In the genomic region with DNA sequence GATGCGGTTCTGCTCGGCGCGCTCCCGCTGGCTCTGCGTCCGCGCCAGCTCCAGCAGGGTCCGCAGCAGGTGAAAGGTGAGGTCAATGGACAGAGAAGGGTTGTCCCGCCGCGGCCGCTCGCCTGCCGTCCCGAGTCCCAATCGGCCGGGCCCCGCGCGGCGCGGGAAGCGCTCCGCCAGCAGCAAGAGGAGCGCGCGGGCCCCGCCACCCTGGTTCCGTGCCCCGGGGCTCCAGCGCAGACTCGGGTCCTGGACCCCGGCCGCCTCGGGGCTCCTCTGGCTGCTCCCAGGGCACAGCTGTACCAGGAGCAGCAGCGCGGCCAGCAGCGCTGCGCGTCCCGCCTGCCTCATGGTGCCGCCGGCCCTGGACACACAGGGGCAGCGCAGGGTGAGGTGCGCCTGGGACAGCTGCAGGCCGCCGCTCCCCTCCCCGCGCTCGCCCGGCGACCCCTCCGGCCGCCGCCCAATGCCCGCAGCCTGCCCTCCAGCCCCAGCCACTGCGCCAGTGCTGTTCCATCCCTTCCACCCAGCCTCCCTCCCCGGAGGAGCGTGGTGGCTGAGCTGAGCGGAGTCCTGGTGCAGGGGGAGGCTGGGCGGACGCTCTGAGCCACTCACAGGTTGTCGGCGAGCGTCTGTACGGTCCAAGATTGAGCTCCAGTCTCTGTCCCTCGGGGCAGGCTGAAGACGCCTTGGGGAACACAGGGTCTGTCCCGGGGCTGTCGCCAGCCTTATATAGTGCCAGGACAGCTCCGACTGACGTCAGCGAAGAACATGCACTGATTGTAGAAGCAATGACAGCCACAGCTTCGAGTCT, we compare ENCODE assay signal across 9 cellular contexts. TPM values are rescaled to one million over a fixed set of nuclear protein-coding genes. Genes with fewer than 3 reads are reported as not detected.
DNase-seq lines count a peak whose midpoint lies in the region; ATAC-seq and TF ChIP-seq lines count a peak whose summit lies in the region.
"Had no signal": no experiment of that assay in that cellular context is flagged by ENCODE, and none has a peak within 500 bp of the region (broad histone marks: within the 10 kb centered on the region; RNA-seq: fewer than 3 reads in every experiment).

No MANE protein-coding gene starts in this region.

- peak overlapping the region; percentile 63 for H3K4me3 Mint-ChIP-seq in natural killer cell

- peaks cover 0 to 12% of the 10 kb centered on the region in 2 donors for H3K4me1 Mint-ChIP-seq in natural killer cell

- no peak for ATAC-seq in natural killer cell
- ATAC-seq in GM21526 (IDR thresholded peaks at IDR 0.05; ENCODE audit: low FRiP score, unreplicated experiment) = no peak

- no peak overlapping the region for H3K27ac Mint-ChIP-seq in natural killer cell

- H3K27ac ChIP-seq in HUES48 (ENCODE audit: low read depth, low read length) (no peak overlapping the region), coronary artery (no peak overlapping the region)

- peaks cover 5 to 6% of the 10 kb centered on the region in 2 donors for H3K27me3 Mint-ChIP-seq in natural killer cell (ENCODE audit: low read depth in 2 of 2)

- no peak for DNase-seq in coronary artery (ENCODE audit: low spot score)
- no peak for DNase-seq in natural killer cell
- no peak for DNase-seq in SIG-M5 (lab: John Stamatoyannopoulos, UW)
- no peak for DNase-seq in stimulated activated CD4-positive, alpha-beta T cell treated with anti-CD3 and anti-CD28 coated beads, Interleukin-2, amount 100 ng/mL, for 24 hours
- DNase-seq: COR-L47, NCI-H510A had no signal

- H3K4me3 ChIP-seq in HUES48 (ENCODE audit: low read depth, low read length) (peak overlapping the region; percentile 53), coronary artery (peak overlapping the region; percentile 32)

- no peak overlapping the region for H3K9ac ChIP-seq in HUES48 (ENCODE audit: low read depth, low read length)

- intact Hi-C loops in natural killer cell (cut with micrococcal nuclease) = no loop called here

- peaks cover 6% of the 10 kb centered on the region; the same call in 1 of the 2 replicates for H3K4me1 ChIP-seq in HUES48 (ENCODE audit: control insufficient read depth, insufficient read depth, low read length)

- H3K36me3 Mint-ChIP-seq in natural killer cell = no peaks in the 10 kb centered on the region

- peaks cover 52% of the 10 kb centered on the region for H3K27me3 ChIP-seq in HUES48 (ENCODE audit: control insufficient read depth, insufficient read depth, low read length)

- no peaks in the 10 kb centered on the region for H3K9me3 Mint-ChIP-seq in natural killer cell

- no peaks in the 10 kb centered on the region for H3K36me3 ChIP-seq in HUES48 (ENCODE audit: control insufficient read depth, insufficient read depth, low read length)

- H3K9me3 ChIP-seq in HUES48 (ENCODE audit: control insufficient read depth, insufficient read depth, low read length) = no peaks in the 10 kb centered on the region

- TF ChIP-seq CTCF in coronary artery (IDR thresholded peaks at IDR 0.05) (no peak), natural killer cell (IDR thresholded peaks at IDR 0.05) (no peak)

RNA-seq across cellular contexts. Expression of a gene that starts 0.5 kb away (rescaled TPM):
- 1 to 10 TPM; 1.6 to 3.6 (median 2.4) TPM for total RNA-seq in natural killer cell

RNA-seq across cellular contexts. Expression of a gene that starts 15.1 kb away (rescaled TPM):
- 10 to 100 TPM; 63.9 to 75.2 (median 64.8) TPM for total RNA-seq in natural killer cell

RNA-seq across cellular contexts. Expression of a gene that starts 25.5 kb away (rescaled TPM):
- under 1 TPM in 2 of 3 donors, not detected in 1; 0.18 to 0.21 TPM for total RNA-seq in natural killer cell
- total RNA-seq: T-helper 1 cell treated with Interleukin-12 subunit alpha and Interleukin-12 subunit beta and Interleukin-4 antibody, amounts not matched to agents 30 ng/mL and 1 ng/mL, for 36 hours had no signal

RNA-seq across cellular contexts. Expression of a gene that starts 32.5 kb away (rescaled TPM):
- total RNA-seq in natural killer cell = not detected
- total RNA-seq: T-helper 1 cell treated with Interleukin-12 subunit alpha and Interleukin-12 subunit beta and Interleukin-4 antibody, amounts not matched to agents 30 ng/mL and 1 ng/mL, for 36 hours had no signal

RNA-seq across cellular contexts. Expression of a gene that starts 44.9 kb away (rescaled TPM):
- total RNA-seq in natural killer cell = not detected
